23 cellular contexts compared by ENCODE assay signal in genomic region chr3:119870512-119870911, GRCh38.
DNase-seq lines count a peak whose midpoint lies in the region; ATAC-seq, FAIRE-seq and TF ChIP-seq lines count a peak whose summit lies in the region.
"Had no signal": no experiment of that assay in that cellular context is flagged by ENCODE, and none has a peak within 500 bp of the region (broad histone marks: within the 10 kb centered on the region; RNA-seq: fewer than 3 reads in every experiment).

No MANE protein-coding gene starts in this region.

- peak overlapping the region; percentile 8 to 17 for H3K27ac Mint-ChIP-seq in effector memory CD8-positive, alpha-beta T cell
- H3K27ac Mint-ChIP-seq in T-helper 2 cell treated with Interferon-gamma antibody and Interleukin-4, amounts not matched to agents 5 μg/mL and 100 μg/mL, for 36 hours: no peak overlapping the region

- peaks cover 12 to 24% of the 10 kb centered on the region in 2 donors for H3K4me1 Mint-ChIP-seq in effector memory CD8-positive, alpha-beta T cell (ENCODE audit: low read depth in 2 of 2)
- H3K4me1 Mint-ChIP-seq in T-helper 2 cell treated with Interferon-gamma antibody and Interleukin-4, amounts not matched to agents 5 μg/mL and 100 μg/mL, for 36 hours (ENCODE audit: low read depth): peaks cover 14% of the 10 kb centered on the region

- FAIRE-seq in GM12891 (lab: Jason Lieb, UNC): no peak
- FAIRE-seq: A549, G401.6, HTR-8/SVneo, K562, RCC 7860 had no signal

- TF ChIP-seq POLR2A in GM12891 (IDR thresholded peaks at IDR 0.05; ENCODE audit: low read depth, low read length): no peak

- ATAC-seq in GM18868 (IDR thresholded peaks at IDR 0.05; ENCODE audit: unreplicated experiment): peak; percentile 72
- no peak for ATAC-seq in effector memory CD8-positive, alpha-beta T cell (replicated peaks)
- ATAC-seq: A549, K562 had no signal

- no peak overlapping the region for H3K4me3 Mint-ChIP-seq in effector memory CD8-positive, alpha-beta T cell
- no peak overlapping the region for H3K4me3 Mint-ChIP-seq in T-helper 2 cell treated with Interferon-gamma antibody and Interleukin-4, amounts not matched to agents 5 μg/mL and 100 μg/mL, for 36 hours
- H3K4me3 Mint-ChIP-seq: CD4-positive, alpha-beta memory T cell had no signal

- peaks cover 5% of the 10 kb centered on the region for H3K36me3 Mint-ChIP-seq in effector memory CD8-positive, alpha-beta T cell (ENCODE audit: insufficient read depth)
- peaks cover 14% of the 10 kb centered on the region for H3K36me3 Mint-ChIP-seq in T-helper 2 cell treated with Interferon-gamma antibody and Interleukin-4, amounts not matched to agents 5 μg/mL and 100 μg/mL, for 36 hours (ENCODE audit: low read depth)

- DNase-seq in GM12891 (ENCODE audit: insufficient read length, low spot score): no peak
- peak; percentile 6 for DNase-seq in NOMO-1 treated with dmso at 0.1 percent for 144 hours (lab: John Stamatoyannopoulos, UW; ENCODE audit: unreplicated experiment)
- no peak for DNase-seq in effector memory CD8-positive, alpha-beta T cell
- no peak for DNase-seq in SW 1271 (lab: John Stamatoyannopoulos, UW)
- no peak for DNase-seq in T-helper 2 cell treated with Interferon-gamma antibody and Interleukin-4, amounts not matched to agents 5 μg/mL and 100 μg/mL, for 36 hours (ENCODE audit: low spot score)
- DNase-seq in stimulated activated CD4-positive, alpha-beta T cell treated with anti-CD3 and anti-CD28 coated beads, Interleukin-4, amount 100 ng/mL, for 4 hours: no peak
- DNase-seq: AML-193; CD4-positive, alpha-beta memory T cell; COR-L47; GM23248; H7; Kasumi-1; NCI-H2029 treated with DMSO at 0.1 percent for 48 hours; NCI-H2227 treated with DMSO at 0.1 percent for 48 hours; NCI-H526 treated with DMSO at 0.1 percent for 48 hours; SJCRH30; T-helper 1 cell had no signal

- H3K9me3 Mint-ChIP-seq in effector memory CD8-positive, alpha-beta T cell: no peaks in the 10 kb centered on the region
- H3K9me3 Mint-ChIP-seq in T-helper 2 cell treated with Interferon-gamma antibody and Interleukin-4, amounts not matched to agents 5 μg/mL and 100 μg/mL, for 36 hours: no peaks in the 10 kb centered on the region

- no peaks in the 10 kb centered on the region for H3K27me3 Mint-ChIP-seq in effector memory CD8-positive, alpha-beta T cell
- H3K27me3 Mint-ChIP-seq in T-helper 2 cell treated with Interferon-gamma antibody and Interleukin-4, amounts not matched to agents 5 μg/mL and 100 μg/mL, for 36 hours (ENCODE audit: low read depth): no peaks in the 10 kb centered on the region
- H3K27me3 Mint-ChIP-seq: CD4-positive, alpha-beta memory T cell had no signal

TF ChIP-seq in GM12891, 5 proteins besides CTCF, POLR2A, EP300 and RAD21:
- TF ChIP-seq SPI1 (IDR thresholded peaks at IDR 0.05; ENCODE audit: low read depth, low read length) (peak; percentile 47; the same call in 1 of the 2 replicates), PAX5 (IDR thresholded peaks at IDR 0.05; ENCODE audit: insufficient read depth, low read length, severe bottlenecking) (no peak)
